21 cellular contexts compared by ENCODE assay signal in the genomic region with DNA sequence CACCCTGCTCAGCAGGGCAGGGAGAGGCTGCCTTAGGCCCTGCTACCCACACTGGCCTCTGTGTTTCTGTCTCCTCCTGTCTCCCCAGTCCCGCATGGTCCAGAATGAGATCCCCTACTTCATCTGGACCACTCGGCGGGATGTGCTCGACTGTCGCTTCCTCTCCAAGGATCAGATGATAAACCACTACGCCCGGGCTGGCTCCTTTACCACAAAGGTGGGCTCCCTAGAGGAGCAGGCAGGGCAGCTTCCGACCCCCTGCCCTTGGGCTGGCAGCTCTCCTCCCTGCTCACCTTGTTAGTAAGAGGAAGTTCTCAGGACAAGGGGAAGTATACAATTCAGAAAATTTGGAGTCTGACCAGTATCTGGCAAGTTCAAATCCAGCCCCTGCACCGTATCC.
"Had no signal": no experiment of that assay in that cellular context is flagged by ENCODE, and none has a peak within 500 bp of the region (broad histone marks: within the 10 kb centered on the region; RNA-seq: fewer than 3 reads in every experiment).

No MANE protein-coding gene starts in this region.

- H3K9me3 ChIP-seq: left ventricle myocardium inferior, ovary, testis, tibial nerve had no signal

- H3K36me3 ChIP-seq: ovary had no signal

- H3K4me1 ChIP-seq: foreskin keratinocyte had no signal

- H3K9me3 Mint-ChIP-seq: endodermal cell; naive B cell; nephron; stimulated activated effector memory CD8-positive, alpha-beta T cell treated with anti-CD3 and anti-CD28 coated beads, Interleukin-12 subunit alpha, Interleukin-12 subunit beta, amount 100 ng/mL, for 72 hours; stimulated activated naive CD8-positive, alpha-beta T cell treated with anti-CD3 and anti-CD28 coated beads, Interleukin-15, amount 100 ng/mL, for 72 hours had no signal

- H3K4me3 ChIP-seq: coronary artery, left ventricle myocardium inferior, lung, ovary, smooth muscle cell, testis, tibial nerve had no signal

- H3K4me1 Mint-ChIP-seq: endodermal cell had no signal

- H3K27me3 ChIP-seq: foreskin keratinocyte, ovary, testis, tibial nerve had no signal

- H3K27ac ChIP-seq: coronary artery, foreskin keratinocyte, left ventricle myocardium inferior, ovary, testis, tibial nerve had no signal

- H3K4me3 Mint-ChIP-seq: endodermal cell; naive B cell; nephron; stimulated activated effector memory CD8-positive, alpha-beta T cell treated with anti-CD3 and anti-CD28 coated beads, Interleukin-12 subunit alpha, Interleukin-12 subunit beta, amount 100 ng/mL, for 72 hours; stimulated activated naive CD8-positive, alpha-beta T cell treated with anti-CD3 and anti-CD28 coated beads, Interleukin-15, amount 100 ng/mL, for 72 hours had no signal

- H3K4me2 ChIP-seq: smooth muscle cell had no signal

- FAIRE-seq: endothelial cell of umbilical vein, kidney had no signal

- H3K27ac Mint-ChIP-seq: endodermal cell; naive B cell; nephron; stimulated activated effector memory CD8-positive, alpha-beta T cell treated with anti-CD3 and anti-CD28 coated beads, Interleukin-12 subunit alpha, Interleukin-12 subunit beta, amount 100 ng/mL, for 72 hours; stimulated activated naive CD8-positive, alpha-beta T cell treated with anti-CD3 and anti-CD28 coated beads, Interleukin-15, amount 100 ng/mL, for 72 hours had no signal

- H3K27me3 Mint-ChIP-seq: naive B cell; stimulated activated naive CD8-positive, alpha-beta T cell treated with anti-CD3 and anti-CD28 coated beads, Interleukin-15, amount 100 ng/mL, for 72 hours had no signal

- DNase-seq: effector CD4-positive, alpha-beta T cell; endodermal cell; erythroblast; foreskin keratinocyte; kidney; left cardiac atrium; left ventricle myocardium inferior; mesendoderm; naive B cell; ovary; right cardiac atrium; stimulated activated CD4-positive, alpha-beta T cell treated with anti-CD3 and anti-CD28 coated beads, Interleukin-2, amount 100 ng/mL, for 48 hours; stimulated activated naive CD8-positive, alpha-beta T cell treated with anti-CD3 and anti-CD28 coated beads, Interleukin-15, amount 100 ng/mL, for 72 hours; testis had no signal

- ATAC-seq: foreskin keratinocyte; left cardiac atrium; right cardiac atrium; stimulated activated naive CD8-positive, alpha-beta T cell treated with anti-CD3 and anti-CD28 coated beads, Interleukin-15, amount 100 ng/mL, for 72 hours had no signal
